In the genomic region with DNA sequence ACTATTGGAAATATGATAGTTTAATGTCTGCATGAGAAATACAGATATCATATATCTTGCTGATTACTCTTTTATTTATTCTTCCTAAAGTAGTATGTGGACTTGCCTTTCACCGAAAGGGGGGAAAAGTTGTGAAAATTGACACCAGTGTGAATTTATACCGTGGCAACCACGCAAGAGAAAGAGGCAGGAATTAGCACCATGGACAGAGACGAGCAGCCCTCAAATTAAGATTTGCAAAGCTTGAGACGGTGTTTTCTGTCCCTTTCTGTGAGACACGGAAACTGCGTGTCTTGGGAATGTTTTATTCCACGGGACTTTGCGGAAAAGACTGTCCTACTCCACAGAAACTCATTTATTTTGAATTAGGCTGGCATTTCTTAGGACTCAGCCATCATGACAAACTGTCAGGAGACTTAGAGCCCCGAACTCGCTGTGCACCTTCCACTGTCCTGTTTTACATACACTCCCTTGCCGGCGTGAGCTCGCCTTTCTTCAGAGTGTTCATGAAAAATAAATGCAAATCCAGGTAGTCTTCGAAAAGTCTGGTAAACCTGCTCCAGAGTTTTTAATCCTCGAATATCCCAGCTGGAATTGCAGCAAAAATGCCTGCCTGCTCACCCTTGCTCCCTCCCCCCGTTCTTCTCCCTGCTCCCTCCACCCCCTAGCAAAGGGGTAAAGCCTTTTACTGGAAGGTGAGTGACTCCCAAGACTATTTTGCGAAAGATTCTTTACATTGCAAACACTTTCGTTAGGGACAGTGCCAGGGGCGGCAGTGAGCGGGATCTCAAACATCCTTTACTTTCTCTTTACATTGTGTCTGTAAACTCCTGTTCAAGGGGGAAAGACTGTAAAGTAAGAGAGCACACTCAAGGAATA, we compare ENCODE assay signal across 1 cellular context.
TF ChIP-seq lines count a peak whose summit lies in the region.

No MANE protein-coding gene starts in this region.

TF ChIP-seq in GM23338, 12 proteins besides CTCF, POLR2A, EP300 and RAD21 (continued from another document):
- TF ChIP-seq, protein P1, sequence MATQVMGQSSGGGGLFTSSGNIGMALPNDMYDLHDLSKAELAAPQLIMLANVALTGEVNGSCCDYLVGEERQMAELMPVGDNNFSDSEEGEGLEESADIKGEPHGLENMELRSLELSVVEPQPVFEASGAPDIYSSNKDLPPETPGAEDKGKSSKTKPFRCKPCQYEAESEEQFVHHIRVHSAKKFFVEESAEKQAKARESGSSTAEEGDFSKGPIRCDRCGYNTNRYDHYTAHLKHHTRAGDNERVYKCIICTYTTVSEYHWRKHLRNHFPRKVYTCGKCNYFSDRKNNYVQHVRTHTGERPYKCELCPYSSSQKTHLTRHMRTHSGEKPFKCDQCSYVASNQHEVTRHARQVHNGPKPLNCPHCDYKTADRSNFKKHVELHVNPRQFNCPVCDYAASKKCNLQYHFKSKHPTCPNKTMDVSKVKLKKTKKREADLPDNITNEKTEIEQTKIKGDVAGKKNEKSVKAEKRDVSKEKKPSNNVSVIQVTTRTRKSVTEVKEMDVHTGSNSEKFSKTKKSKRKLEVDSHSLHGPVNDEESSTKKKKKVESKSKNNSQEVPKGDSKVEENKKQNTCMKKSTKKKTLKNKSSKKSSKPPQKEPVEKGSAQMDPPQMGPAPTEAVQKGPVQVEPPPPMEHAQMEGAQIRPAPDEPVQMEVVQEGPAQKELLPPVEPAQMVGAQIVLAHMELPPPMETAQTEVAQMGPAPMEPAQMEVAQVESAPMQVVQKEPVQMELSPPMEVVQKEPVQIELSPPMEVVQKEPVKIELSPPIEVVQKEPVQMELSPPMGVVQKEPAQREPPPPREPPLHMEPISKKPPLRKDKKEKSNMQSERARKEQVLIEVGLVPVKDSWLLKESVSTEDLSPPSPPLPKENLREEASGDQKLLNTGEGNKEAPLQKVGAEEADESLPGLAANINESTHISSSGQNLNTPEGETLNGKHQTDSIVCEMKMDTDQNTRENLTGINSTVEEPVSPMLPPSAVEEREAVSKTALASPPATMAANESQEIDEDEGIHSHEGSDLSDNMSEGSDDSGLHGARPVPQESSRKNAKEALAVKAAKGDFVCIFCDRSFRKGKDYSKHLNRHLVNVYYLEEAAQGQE (IDR thresholded peaks at IDR 0.05; ENCODE audit: unreplicated experiment), result peak; percentile 88
TF ChIP-seq in GM23338: peak in this region for 1.
